9 cellular contexts compared by ENCODE assay signal in genomic region chr9:132383462-132383883, GRCh38.
DNase-seq lines count a peak whose midpoint lies in the region; ATAC-seq, FAIRE-seq and TF ChIP-seq lines count a peak whose summit lies in the region.
"Had no signal": no experiment of that assay in that cellular context is flagged by ENCODE, and none has a peak within 500 bp of the region (broad histone marks: within the 10 kb centered on the region; RNA-seq: fewer than 3 reads in every experiment).

No MANE protein-coding gene starts in this region.

- H3K27ac Mint-ChIP-seq in memory B cell = peak overlapping the region; percentile 94

- peak overlapping the region; percentile 84 for H3K4me3 Mint-ChIP-seq in memory B cell

- no peaks in the 10 kb centered on the region for H3K9me3 Mint-ChIP-seq in memory B cell

- peak; percentile 90 for FAIRE-seq in GM19239 (lab: Jason Lieb, UNC)

- intact Hi-C loops in head of caudate nucleus (cut with DNase I) = no loop called here

- peaks cover 23% of the 10 kb centered on the region for H3K36me3 Mint-ChIP-seq in memory B cell

- H3K4me1 Mint-ChIP-seq in memory B cell = peaks cover 42% of the 10 kb centered on the region

- no peak for TF ChIP-seq CTCF in GM12864 (IDR thresholded peaks at IDR 0.05; ENCODE audit: low read depth, low read length, missing control alignments)

- DNase-seq in GM12864 (ENCODE audit: low read depth) = peak; percentile 70
- DNase-seq in GM19239 (ENCODE audit: insufficient read length, low spot score) = no peak
- DNase-seq in MV-4-11 (lab: John Stamatoyannopoulos, UW) = peak; percentile 6
- DNase-seq in memory B cell (ENCODE audit: low spot score in 2 of 2) = peak; percentile 32 to 51
- no peak for DNase-seq in kidney tubule cell (ENCODE audit: low spot score)
- no peak for DNase-seq in head of caudate nucleus
- DNase-seq: NCI-H187 treated with DMSO at 0.1 percent for 48 hours had no signal

- H3K27me3 Mint-ChIP-seq in memory B cell = no peaks in the 10 kb centered on the region

- peak; percentile 70 for ATAC-seq in memory B cell (ENCODE audit: low read depth)
- no peak for ATAC-seq in HG02571 (IDR thresholded peaks at IDR 0.05; ENCODE audit: unreplicated experiment)
- ATAC-seq: gastroesophageal sphincter had no signal

- H3K4me3 ChIP-seq in GM12864 (ENCODE audit: low read depth, low read length) = no peak overlapping the region; the same call in 1 of the 2 replicates
- H3K4me3 ChIP-seq: gastroesophageal sphincter had no signal

Comparison
In these comparisons a context has a peak if more than half of its experiments do, and no peak if none do; other contexts are left out.
1. DNase-seq: peak in GM12864 (single experiment), MV-4-11 (single experiment) and memory B cell (2 of 2); none in GM19239 (single experiment), kidney tubule cell (single experiment) and head of caudate nucleus (0 of 42).